ENCODE assay signal across 18 cellular contexts in genomic region chr6:118197539-118197938, GRCh38.
DNase-seq lines count a peak whose midpoint lies in the region; ATAC-seq and TF ChIP-seq lines count a peak whose summit lies in the region.
"Had no signal": no experiment of that assay in that cellular context is flagged by ENCODE, and none has a peak within 500 bp of the region (broad histone marks: within the 10 kb centered on the region; RNA-seq: fewer than 3 reads in every experiment).

No MANE protein-coding gene starts in this region.

- H3K4me1 Mint-ChIP-seq in chondrocyte (ENCODE audit: low read depth), result peaks cover 11% of the 10 kb centered on the region
- H3K4me1 Mint-ChIP-seq: CD8-positive, alpha-beta memory T cell had no signal

- peaks cover 27% of the 10 kb centered on the region for H3K4me1 ChIP-seq in HUES48 (ENCODE audit: control insufficient read depth, insufficient read depth, low read length)
- peaks cover 25% of the 10 kb centered on the region for H3K4me1 ChIP-seq in smooth muscle cell (ENCODE audit: low read depth)
- no peaks in the 10 kb centered on the region for H3K4me1 ChIP-seq in MM.1S (ENCODE audit: low read length)

- H3K9ac ChIP-seq in HUES48 (ENCODE audit: low read depth, low read length), result no peak overlapping the region; the same call in 1 of the 2 replicates
- no peak overlapping the region for H3K9ac ChIP-seq in smooth muscle cell (ENCODE audit: low read depth)
- no peak overlapping the region for H3K9ac ChIP-seq in MM.1S (ENCODE audit: low read length)

- H3K9me3 Mint-ChIP-seq in chondrocyte (ENCODE audit: low read depth), result no peaks in the 10 kb centered on the region
- H3K9me3 Mint-ChIP-seq: CD8-positive, alpha-beta memory T cell had no signal

- H3K36me3 Mint-ChIP-seq in chondrocyte (ENCODE audit: low read depth), result no peaks in the 10 kb centered on the region
- H3K36me3 Mint-ChIP-seq: CD8-positive, alpha-beta memory T cell had no signal

- H3K4me3 Mint-ChIP-seq in chondrocyte (ENCODE audit: unreplicated experiment), result no peak overlapping the region
- H3K4me3 Mint-ChIP-seq: CD8-positive, alpha-beta memory T cell had no signal

- H4K20me1 ChIP-seq in smooth muscle cell (ENCODE audit: low read depth) (no peaks in the 10 kb centered on the region), MM.1S (ENCODE audit: insufficient read depth, low read length) (no peaks in the 10 kb centered on the region)

- DNase-seq in chondrocyte (ENCODE audit: low spot score) (no peak), iPS-NIHi7 (ENCODE audit: extremely low spot score) (peak; percentile 12), smooth muscle cell (lab: John Stamatoyannopoulos, UW; ENCODE audit: unreplicated experiment) (no peak), MM.1S (no peak)
- DNase-seq in activated T-cell treated with anti-CD3 and anti-CD28 coated beads, Interleukin-2, amount 50 U/mL, for 48 hours, result no peak
- DNase-seq: ACHN; C1 segment of cervical spinal cord; CD8-positive, alpha-beta memory T cell; DMS79; KG1; MV-4-11; NCI-H187 treated with DMSO at 0.1 percent for 48 hours; NCI-H345; NCI-H524 treated with DMSO at 0.1 percent for 48 hours; PC-3 had no signal

- H3K27me3 Mint-ChIP-seq in chondrocyte (ENCODE audit: low read depth), result no peaks in the 10 kb centered on the region

- TF ChIP-seq CTCF in chondrocyte (IDR thresholded peaks at IDR 0.05), result no peak
- no peak for TF ChIP-seq CTCF in smooth muscle cell (IDR thresholded peaks at IDR 0.05; ENCODE audit: borderline replicate concordance, insufficient read depth, poor library complexity, severe bottlenecking)
- no peak for TF ChIP-seq CTCF in MM.1S (IDR thresholded peaks at IDR 0.05; ENCODE audit: low read length)

- ATAC-seq in GM19395 (IDR thresholded peaks at IDR 0.05; ENCODE audit: unreplicated experiment), result no peak
- ATAC-seq: PC-3 had no signal

- H3K27me3 ChIP-seq in HUES48 (ENCODE audit: control insufficient read depth, insufficient read depth, low read length) (no peaks in the 10 kb centered on the region), smooth muscle cell (ENCODE audit: low read depth) (no peaks in the 10 kb centered on the region), MM.1S (replicated peaks; ENCODE audit: insufficient read depth, low read length) (no peaks in the 10 kb centered on the region)

- 0 out of 2 replicates have a peak overlapping the region, but pooled peaks have one; percentile 3 for H3K4me3 ChIP-seq in HUES48 (ENCODE audit: low read depth, low read length)
- H3K4me3 ChIP-seq in smooth muscle cell, result no peak overlapping the region
- no peak overlapping the region for H3K4me3 ChIP-seq in MM.1S (ENCODE audit: low read length)

- H3K36me3 ChIP-seq in HUES48 (ENCODE audit: control insufficient read depth, insufficient read depth, low read length) (no peaks in the 10 kb centered on the region), smooth muscle cell (ENCODE audit: low read depth) (no peaks in the 10 kb centered on the region), MM.1S (replicated peaks; ENCODE audit: insufficient read depth, low read length) (no peaks in the 10 kb centered on the region)

- peak overlapping the region; percentile 59 for H3K27ac Mint-ChIP-seq in chondrocyte (ENCODE audit: unreplicated experiment)
- H3K27ac Mint-ChIP-seq: CD8-positive, alpha-beta memory T cell had no signal

- H3K4me2 ChIP-seq in smooth muscle cell (no peak overlapping the region), MM.1S (ENCODE audit: low read depth, low read length) (no peak overlapping the region)

- H3K9me2 ChIP-seq in MM.1S (replicated peaks; ENCODE audit: insufficient read depth, low read length), result no peaks in the 10 kb centered on the region

- peak overlapping the region; percentile 45 for H2AFZ ChIP-seq in smooth muscle cell (ENCODE audit: low read depth)
- no peak overlapping the region for H2AFZ ChIP-seq in MM.1S (ENCODE audit: low read length)

- H3K79me2 ChIP-seq in smooth muscle cell (ENCODE audit: low read depth) (no peaks in the 10 kb centered on the region), MM.1S (ENCODE audit: low read length) (no peaks in the 10 kb centered on the region)

- H3F3A ChIP-seq in smooth muscle cell (ENCODE audit: low read depth), result no peaks in the 10 kb centered on the region
- H3F3A ChIP-seq in MM.1S (ENCODE audit: insufficient read depth, low read length), result no peaks in the 10 kb centered on the region

- H3K27ac ChIP-seq in HUES48 (ENCODE audit: low read depth, low read length) (peak overlapping the region; percentile 90), smooth muscle cell (ENCODE audit: low read depth) (no peak overlapping the region), MM.1S (ENCODE audit: low read length) (no peak overlapping the region)
- H3K27ac ChIP-seq: RWPE1 had no signal

- H3K9me3 ChIP-seq in HUES48 (ENCODE audit: control insufficient read depth, insufficient read depth, low read length) (no peaks in the 10 kb centered on the region), smooth muscle cell (replicated peaks; ENCODE audit: low read depth) (no peaks in the 10 kb centered on the region), MM.1S (replicated peaks; ENCODE audit: insufficient read depth, low read length) (no peaks in the 10 kb centered on the region)

- 44% methylated on average over 3 of the region's 3 CpGs for WGBS in smooth muscle cell (ENCODE audit: low lambda C conversion rate)
